2 cellular contexts compared by ENCODE assay signal in genomic region chr7:5606235-5606634, GRCh38.
TF ChIP-seq lines count a peak whose summit lies in the region.

No MANE protein-coding gene starts in this region.

TF ChIP-seq in HEK293, 187 proteins besides CTCF, POLR2A, EP300 and RAD21 (continued from another document):
- TF ChIP-seq GLIS1 (tag by site-specific recombination; IDR thresholded peaks at IDR 0.05) (peak; percentile 54), ZNF544 (tag by site-specific recombination; IDR thresholded peaks at IDR 0.05) (no peak), YY2 (tag by site-specific recombination; IDR thresholded peaks at IDR 0.05) (no peak), SCRT1 (tag by site-specific recombination; IDR thresholded peaks at IDR 0.05; ENCODE audit: borderline replicate concordance) (no peak), ZNF660 (tag by site-specific recombination; IDR thresholded peaks at IDR 0.05) (no peak), ZIC2 (tag by site-specific recombination; IDR thresholded peaks at IDR 0.05) (no peak)

TF ChIP-seq in K562, 482 proteins besides CTCF, POLR2A, EP300 and RAD21 (continued from another document):
- TF ChIP-seq SAP30 (IDR thresholded peaks at IDR 0.05; ENCODE audit: borderline replicate concordance, insufficient read depth, low read depth, low read length, poor library complexity, severe bottlenecking) (no peak), HDAC3 (IDR thresholded peaks at IDR 0.05; ENCODE audit: borderline replicate concordance, partially characterized antibody) (no peak), CSDE1 (IDR thresholded peaks at IDR 0.05) (no peak), RBFOX2 (IDR thresholded peaks at IDR 0.05; ENCODE audit: low read depth, low read length) (0 out of 2 replicates have a peak, but pooled peaks have one; percentile 19), PURB (CRISPR knock-in tag; IDR thresholded peaks at IDR 0.05; ENCODE audit: low read depth) (no peak), ZNF174 (CRISPR knock-in tag; IDR thresholded peaks at IDR 0.05) (no peak), ATF4 (CRISPR knock-in tag; IDR thresholded peaks at IDR 0.05) (no peak), CBFB (CRISPR knock-in tag; IDR thresholded peaks at IDR 0.05) (no peak), HDAC1 (IDR thresholded peaks at IDR 0.05) (no peak), KAT7 (CRISPR knock-in tag; IDR thresholded peaks at IDR 0.05; ENCODE audit: borderline replicate concordance) (no peak), POLR2G (IDR thresholded peaks at IDR 0.05; ENCODE audit: low read depth, low read length) (peak; percentile 53), ZSCAN29 (IDR thresholded peaks at IDR 0.05) (no peak), HNRNPH1 (optimal IDR thresholded peaks at IDR 0.05; ENCODE audit: low read depth, low read length) (no peak), NKRF (IDR thresholded peaks at IDR 0.05; ENCODE audit: borderline replicate concordance) (no peak)
